ENCODE assay signal across 2 cellular contexts in genomic region chr11:94868468-94868867, GRCh38.
TF ChIP-seq lines count a peak whose summit lies in the region.

No MANE protein-coding gene starts in this region.

TF ChIP-seq in HCT116, 20 proteins besides CTCF, POLR2A, EP300 and RAD21:
- no peak for TF ChIP-seq ZNF274 (IDR thresholded peaks at IDR 0.05; ENCODE audit: low read depth, low read length)
- no peak for TF ChIP-seq MAX (IDR thresholded peaks at IDR 0.05)
TF ChIP-seq in HCT116: peak in this region for 0.

TF ChIP-seq in K562, 482 proteins besides CTCF, POLR2A, EP300 and RAD21:
- TF ChIP-seq, protein P1, sequence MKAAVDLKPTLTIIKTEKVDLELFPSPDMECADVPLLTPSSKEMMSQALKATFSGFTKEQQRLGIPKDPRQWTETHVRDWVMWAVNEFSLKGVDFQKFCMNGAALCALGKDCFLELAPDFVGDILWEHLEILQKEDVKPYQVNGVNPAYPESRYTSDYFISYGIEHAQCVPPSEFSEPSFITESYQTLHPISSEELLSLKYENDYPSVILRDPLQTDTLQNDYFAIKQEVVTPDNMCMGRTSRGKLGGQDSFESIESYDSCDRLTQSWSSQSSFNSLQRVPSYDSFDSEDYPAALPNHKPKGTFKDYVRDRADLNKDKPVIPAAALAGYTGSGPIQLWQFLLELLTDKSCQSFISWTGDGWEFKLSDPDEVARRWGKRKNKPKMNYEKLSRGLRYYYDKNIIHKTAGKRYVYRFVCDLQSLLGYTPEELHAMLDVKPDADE (conservative IDR thresholded peaks at IDR 0.05; ENCODE audit: control insufficient read depth, low read depth, low read length), result no peak
- TF ChIP-seq ZNF707 (CRISPR knock-in tag; conservative IDR thresholded peaks at IDR 0.05), result 0 out of 2 replicates have a peak, but pooled peaks have one; percentile 52
TF ChIP-seq in K562: peak in this region for 1.
